In genomic region chr14:68525516-68525915, GRCh38 we compare ENCODE assay signal across 2 cellular contexts.
TF ChIP-seq lines count a peak whose summit lies in the region.

No MANE protein-coding gene starts in this region.

TF ChIP-seq in IMR-90, 13 proteins besides CTCF, POLR2A, EP300 and RAD21 (continued from another document):
- TF ChIP-seq MAZ (IDR thresholded peaks at IDR 0.05; ENCODE audit: borderline replicate concordance, low read depth, low read length), result no peak
- TF ChIP-seq NFE2L2 (IDR thresholded peaks at IDR 0.05; ENCODE audit: low read depth, low read length), result no peak

TF ChIP-seq in HEK293T, 16 proteins besides CTCF, POLR2A, EP300 and RAD21 (continued from another document):
- TF ChIP-seq PKNOX1 (IDR thresholded peaks at IDR 0.05) (no peak), BHLHE40 (IDR thresholded peaks at IDR 0.05; ENCODE audit: borderline replicate concordance) (no peak), NFRKB (IDR thresholded peaks at IDR 0.05) (no peak)
